ENCODE assay signal across 9 cellular contexts in genomic region chr1:193120604-193121166, GRCh38. TPM values are rescaled to one million over a fixed set of nuclear protein-coding genes. Genes with fewer than 3 reads are reported as not detected.
DNase-seq lines count a peak whose midpoint lies in the region; ATAC-seq and TF ChIP-seq lines count a peak whose summit lies in the region.
"Had no signal": no experiment of that assay in that cellular context is flagged by ENCODE, and none has a peak within 500 bp of the region (broad histone marks: within the 10 kb centered on the region; RNA-seq: fewer than 3 reads in every experiment).

No MANE protein-coding gene starts in this region.

- intact Hi-C loops in left lung (cut with DNase I), result no loop called here
- intact Hi-C loops in testis (cut with DNase I; ENCODE audit: low total_unique reads), result no loop called here

- H3K4me1 Mint-ChIP-seq in activated naive CD4-positive, alpha-beta T cell treated with anti-CD3 and anti-CD28 coated beads, Interleukin-2, amount 50 U/mL, for 24 hours, result peaks cover 47% of the 10 kb centered on the region
- H3K4me1 Mint-ChIP-seq in activated CD8-positive, alpha-beta T cell treated with anti-CD3 and anti-CD28 coated beads, Interleukin-2, amount 10 ng/mL, durations not matched to agents 7 days and 5 days (ENCODE audit: low read depth), result peaks cover 41% of the 10 kb centered on the region

- H3K9me3 ChIP-seq in left lung, result no peaks in the 10 kb centered on the region
- no peaks in the 10 kb centered on the region for H3K9me3 ChIP-seq in testis

- H3K27me3 ChIP-seq in left lung (no peaks in the 10 kb centered on the region), testis (no peaks in the 10 kb centered on the region)

- H3K36me3 ChIP-seq in left lung, result peaks cover 0 to 11% of the 10 kb centered on the region in 2 donors
- H3K36me3 ChIP-seq in testis (ENCODE audit: low read depth, missing control alignments), result no peaks in the 10 kb centered on the region

- H3K36me3 Mint-ChIP-seq in activated naive CD4-positive, alpha-beta T cell treated with anti-CD3 and anti-CD28 coated beads, Interleukin-2, amount 50 U/mL, for 24 hours, result peaks cover 2% of the 10 kb centered on the region
- peaks cover 17% of the 10 kb centered on the region for H3K36me3 Mint-ChIP-seq in activated CD8-positive, alpha-beta T cell treated with anti-CD3 and anti-CD28 coated beads, Interleukin-2, amount 10 ng/mL, durations not matched to agents 7 days and 5 days (ENCODE audit: low read depth)

- 27 to 38% methylated on average over 6 of the region's 6 CpGs for WGBS in testis, 2 donors

- peak overlapping the region; percentile 95 for H3K27ac Mint-ChIP-seq in activated naive CD4-positive, alpha-beta T cell treated with anti-CD3 and anti-CD28 coated beads, Interleukin-2, amount 50 U/mL, for 24 hours
- H3K27ac Mint-ChIP-seq in activated CD8-positive, alpha-beta T cell treated with anti-CD3 and anti-CD28 coated beads, Interleukin-2, amount 10 ng/mL, durations not matched to agents 7 days and 5 days, result peak overlapping the region; percentile 70

- H3K4me3 Mint-ChIP-seq in activated naive CD4-positive, alpha-beta T cell treated with anti-CD3 and anti-CD28 coated beads, Interleukin-2, amount 50 U/mL, for 24 hours, result peak overlapping the region; percentile 98
- peak overlapping the region; percentile 99 for H3K4me3 Mint-ChIP-seq in activated CD8-positive, alpha-beta T cell treated with anti-CD3 and anti-CD28 coated beads, Interleukin-2, amount 10 ng/mL, durations not matched to agents 7 days and 5 days

- CTCF ChIA-PET in activated CD8-positive, alpha-beta T cell treated with anti-CD3 and anti-CD28 coated beads, Interleukin-2, amount 10 ng/mL, durations not matched to agents 7 days and 5 days (lab: Charles Lee), result interaction anchor here (0.8 to 2.8 kb wide), 3 partner anchors 17 to 62 kb away, joined by 3 to 14 read pairs (median 13); partner anchors contain the start of genes GLRX2, RO60 and UCHL5

- ATAC-seq in activated CD8-positive, alpha-beta T cell treated with anti-CD3 and anti-CD28 coated beads, Interleukin-2, amount 10 ng/mL, durations not matched to agents 7 days and 5 days, result no peak
- ATAC-seq in left lung (no peak), GM21529 (IDR thresholded peaks at IDR 0.05; ENCODE audit: unreplicated experiment) (no peak)

- POLR2A ChIA-PET in activated CD8-positive, alpha-beta T cell treated with anti-CD3 and anti-CD28 coated beads, Interleukin-2, amount 10 ng/mL, durations not matched to agents 7 days and 5 days (lab: Charles Lee), result interaction anchor here (2.4 kb wide), 1 partner anchor 61 kb away, joined by 20 read pairs; the partner anchor contains the start of genes RO60 and UCHL5

- DNase-seq in activated naive CD4-positive, alpha-beta T cell treated with anti-CD3 and anti-CD28 coated beads, Interleukin-2, amount 50 U/mL, for 16 hours, result no peak
- no peak for DNase-seq in activated CD8-positive, alpha-beta T cell treated with anti-CD3 and anti-CD28 coated beads, Interleukin-2, amount 10 ng/mL, durations not matched to agents 7 days and 5 days
- DNase-seq in left lung, result no peak
- DNase-seq in testis, result no peak
- no peak for DNase-seq in GM03348 (ENCODE audit: low spot score)
- DNase-seq in germinal center (ENCODE audit: low spot score), result no peak
- DNase-seq: NCI-H345 had no signal

- H3K4me3 ChIP-seq in left lung (peak overlapping the region; percentile 77 to 80), testis (peak overlapping the region; percentile 85 to 89)

- H3K27ac ChIP-seq in left lung, result no peak overlapping the region
- H3K27ac ChIP-seq in testis, result peak overlapping the region in 1 of 2 donors; percentile 98

- H3K9me3 Mint-ChIP-seq in activated naive CD4-positive, alpha-beta T cell treated with anti-CD3 and anti-CD28 coated beads, Interleukin-2, amount 50 U/mL, for 24 hours, result no peaks in the 10 kb centered on the region
- no peaks in the 10 kb centered on the region for H3K9me3 Mint-ChIP-seq in activated CD8-positive, alpha-beta T cell treated with anti-CD3 and anti-CD28 coated beads, Interleukin-2, amount 10 ng/mL, durations not matched to agents 7 days and 5 days (ENCODE audit: insufficient read depth)

- H3K27me3 Mint-ChIP-seq in activated naive CD4-positive, alpha-beta T cell treated with anti-CD3 and anti-CD28 coated beads, Interleukin-2, amount 50 U/mL, for 24 hours, result no peaks in the 10 kb centered on the region
- peaks cover 14% of the 10 kb centered on the region for H3K27me3 Mint-ChIP-seq in activated CD8-positive, alpha-beta T cell treated with anti-CD3 and anti-CD28 coated beads, Interleukin-2, amount 10 ng/mL, durations not matched to agents 7 days and 5 days (ENCODE audit: low read depth)

- TF ChIP-seq POLR2A in testis (IDR thresholded peaks at IDR 0.05), result no peak

- H3K4me1 ChIP-seq in left lung (peaks cover 0 to 29% of the 10 kb centered on the region in 2 donors), testis (peaks cover 6% of the 10 kb centered on the region)

- TF ChIP-seq CTCF in left lung (IDR thresholded peaks at IDR 0.05), result no peak
- TF ChIP-seq CTCF in testis (IDR thresholded peaks at IDR 0.05), result no peak

RNA-seq across cellular contexts. Expression of gene CDC73, which starts 1.1 kb away (rescaled TPM):
- 10 to 100 TPM; 51.8 to 53.8 TPM for total RNA-seq in activated CD8-positive, alpha-beta T cell treated with anti-CD3 and anti-CD28 coated beads, Interleukin-2, amount 10 ng/mL, durations not matched to agents 7 days and 5 days
- total RNA-seq in left lung, result 10 to 100 TPM; 48.1 to 56.4 TPM
- total RNA-seq in testis, result 10 to 100 TPM; 39.6 to 47.1 TPM
- 31.4 TPM for polyA plus RNA-seq in testis (ENCODE audit: insufficient read depth, low read depth, low replicate concordance)

RNA-seq across cellular contexts. Expression of gene GLRX2, which starts 15.5 kb away (rescaled TPM):
- 10 to 100 TPM; 18.7 to 21.8 TPM for total RNA-seq in activated CD8-positive, alpha-beta T cell treated with anti-CD3 and anti-CD28 coated beads, Interleukin-2, amount 10 ng/mL, durations not matched to agents 7 days and 5 days
- total RNA-seq in left lung (10 to 100 TPM; 19.4 to 24.7 TPM), testis (10 to 100 TPM; 21.2 to 47.6 TPM)
- 70.1 TPM for polyA plus RNA-seq in testis (ENCODE audit: insufficient read depth, low read depth, low replicate concordance)
